In genomic region chr19:40713939-40714338, GRCh38 we compare ENCODE assay signal across 10 cellular contexts. TPM values are rescaled to one million over a fixed set of nuclear protein-coding genes. Genes with fewer than 3 reads are reported as not detected.
DNase-seq lines count a peak whose midpoint lies in the region; ATAC-seq and TF ChIP-seq lines count a peak whose summit lies in the region.
"Had no signal": no experiment of that assay in that cellular context is flagged by ENCODE, and none has a peak within 500 bp of the region (broad histone marks: within the 10 kb centered on the region; RNA-seq: fewer than 3 reads in every experiment).

No MANE protein-coding gene starts in this region.

- H3K9me3 ChIP-seq in mucosa of stomach (ENCODE audit: control insufficient read depth, low read length) (no peaks in the 10 kb centered on the region), transverse colon (no peaks in the 10 kb centered on the region)
- H3K9me3 ChIP-seq: SJCRH30 had no signal

- TF ChIP-seq POLR2A in transverse colon (IDR thresholded peaks at IDR 0.05), result no peak

- no peak for TF ChIP-seq EP300 in transverse colon (IDR thresholded peaks at IDR 0.05; ENCODE audit: low read depth)

- no peak for DNase-seq in activated naive CD4-positive, alpha-beta T cell treated with anti-CD3 and anti-CD28 coated beads for 36 hours
- no peak for DNase-seq in activated naive CD4-positive, alpha-beta T cell treated with Interleukin-2 at 50 U/mL for 16 hours
- no peak for DNase-seq in MCF 10A (ENCODE audit: unreplicated experiment)
- DNase-seq in transverse colon, result no peak
- DNase-seq in NCI-H510A (lab: John Stamatoyannopoulos, UW), result no peak
- no peak for DNase-seq in dermis blood vessel endothelial cell
- DNase-seq: DMS153, SJCRH30 had no signal

- CTCF ChIA-PET in activated naive CD4-positive, alpha-beta T cell treated with anti-CD3 and anti-CD28 coated beads for 36 hours (lab: Charles Lee), result no interaction called here
- CTCF ChIA-PET in MCF 10A (lab: Yijun Ruan, JAX), result no interaction called here

- H3K36me3 Mint-ChIP-seq in activated naive CD4-positive, alpha-beta T cell treated with anti-CD3 and anti-CD28 coated beads for 36 hours (ENCODE audit: low read depth), result peaks cover 23% of the 10 kb centered on the region
- H3K36me3 Mint-ChIP-seq in MCF 10A (ENCODE audit: insufficient read depth, unreplicated experiment), result peaks cover 55% of the 10 kb centered on the region

- H3K36me3 ChIP-seq in mucosa of stomach (ENCODE audit: control insufficient read depth, insufficient read depth, low read length) (no peaks in the 10 kb centered on the region), transverse colon (peaks cover 0 to 23% (median 3%) of the 10 kb centered on the region in 4 donors)
- H3K36me3 ChIP-seq: SJCRH30 had no signal

- peaks cover 33% of the 10 kb centered on the region for H3K4me1 Mint-ChIP-seq in activated naive CD4-positive, alpha-beta T cell treated with anti-CD3 and anti-CD28 coated beads for 36 hours (ENCODE audit: low read depth)
- H3K4me1 Mint-ChIP-seq in MCF 10A (ENCODE audit: insufficient read depth, unreplicated experiment), result peaks cover 31% of the 10 kb centered on the region

- no peaks in the 10 kb centered on the region for H3K27me3 ChIP-seq in mucosa of stomach (ENCODE audit: control insufficient read depth, insufficient read depth, low read length)
- no peaks in the 10 kb centered on the region for H3K27me3 ChIP-seq in transverse colon
- H3K27me3 ChIP-seq: SJCRH30 had no signal

- intact Hi-C loops in activated naive CD4-positive, alpha-beta T cell treated with anti-CD3 and anti-CD28 coated beads for 36 hours (cut with micrococcal nuclease), result loop anchor here (2.0 kb wide), 1 partner anchor 99 kb away; no protein-coding TSS in a partner anchor
- intact Hi-C loops in MCF 10A (cut with micrococcal nuclease), result no loop called here
- intact Hi-C loops in transverse colon (cut with DNase I; ENCODE audit: low total_unique reads), result loop anchor here (10.0 kb wide), 1 partner anchor 91 kb away; no protein-coding TSS in a partner anchor

- no peak for ATAC-seq in GM21737 (IDR thresholded peaks at IDR 0.05; ENCODE audit: unreplicated experiment)

- no peaks in the 10 kb centered on the region for H3K9me3 Mint-ChIP-seq in activated naive CD4-positive, alpha-beta T cell treated with anti-CD3 and anti-CD28 coated beads for 36 hours
- no peaks in the 10 kb centered on the region for H3K9me3 Mint-ChIP-seq in MCF 10A (ENCODE audit: unreplicated experiment)

- peak overlapping the region; percentile 95 for H3K9ac ChIP-seq in mucosa of stomach (ENCODE audit: low read length)

- H3K4me3 Mint-ChIP-seq in activated naive CD4-positive, alpha-beta T cell treated with anti-CD3 and anti-CD28 coated beads for 36 hours, result peak overlapping the region; percentile 11
- H3K4me3 Mint-ChIP-seq in MCF 10A (ENCODE audit: unreplicated experiment), result peak overlapping the region; percentile 92

- H3K4me1 ChIP-seq in mucosa of stomach (ENCODE audit: control insufficient read depth, insufficient read depth, low read length) (peaks cover 25% of the 10 kb centered on the region), transverse colon (peaks cover 6 to 40% (median 26%) of the 10 kb centered on the region in 4 donors)

- POLR2A ChIA-PET in MCF 10A (lab: Yijun Ruan, JAX), result interaction anchor here (0.7 to 1.1 kb wide), 5 partner anchors 12 to 64 kb away, joined by 3 to 4 read pairs (median 3); partner anchors contain the start of genes NUMBL and RAB4B

- peak overlapping the region; percentile 94 to 99 (median 98) for H3K27ac ChIP-seq in transverse colon

- H3K27ac Mint-ChIP-seq in activated naive CD4-positive, alpha-beta T cell treated with anti-CD3 and anti-CD28 coated beads for 36 hours, result no peak overlapping the region
- peak overlapping the region; percentile 95 for H3K27ac Mint-ChIP-seq in MCF 10A (ENCODE audit: low read depth, unreplicated experiment)

- TF ChIP-seq CTCF in MCF 10A (IDR thresholded peaks at IDR 0.05; ENCODE audit: unreplicated experiment) (no peak), transverse colon (IDR thresholded peaks at IDR 0.05) (no peak)

- BruUV-seq in MCF 10A (replicated peaks; lab: Mats Ljungman, UMichigan), result no TSS peak

- H3K27me3 Mint-ChIP-seq in activated naive CD4-positive, alpha-beta T cell treated with anti-CD3 and anti-CD28 coated beads for 36 hours (ENCODE audit: low read depth), result no peaks in the 10 kb centered on the region
- H3K27me3 Mint-ChIP-seq in MCF 10A (ENCODE audit: insufficient read depth, unreplicated experiment), result no peaks in the 10 kb centered on the region

- in situ Hi-C loops in transverse colon (cut with MboI; ENCODE audit: low pct_ligation_motif_present in 1 of 4, low pct_unique_long_range_greater_than_20kb in 1 of 4, low sequenced_read_pairs in 3 of 4), result loop anchor here in 1 of 4 donors (25.0 kb wide), 1 partner anchor 98 kb away; no protein-coding TSS in a partner anchor

- H3K4me3 ChIP-seq in mucosa of stomach (ENCODE audit: low read length) (no peak overlapping the region), transverse colon (peak overlapping the region in 1 of 4 donors; percentile 96)

- 85% methylated on average over 9 of the region's 11 CpGs; no CpG with 5 or more reads in 1 of the 2 donors for WGBS in transverse colon (ENCODE audit: low coverage in 1 of 2), 2 donors

RNA-seq across cellular contexts. Expression of gene COQ8B, which starts 2.7 kb away (rescaled TPM):
- 10 to 100 TPM; 19.8 to 21.3 TPM for total RNA-seq in activated naive CD4-positive, alpha-beta T cell treated with anti-CD3 and anti-CD28 coated beads for 36 hours
- total RNA-seq in MCF 10A (2022) (41.7 and 46.7 TPM in 2 replicates), transverse colon (10 to 100 TPM; 15.3 to 41.2 (median 36.5) TPM), dermis blood vessel endothelial cell (31.8 and 38.8 TPM in 2 replicates)

RNA-seq across cellular contexts. Expression of gene ITPKC, which starts 3.0 kb away (rescaled TPM):
- total RNA-seq in activated naive CD4-positive, alpha-beta T cell treated with anti-CD3 and anti-CD28 coated beads for 36 hours, result 1 to 10 TPM; 4.4 to 4.7 TPM
- total RNA-seq in MCF 10A (2022) (27.1 and 33.2 TPM in 2 replicates), transverse colon (10 to 100 TPM; 14.7 to 56.1 (median 33.8) TPM), dermis blood vessel endothelial cell (30.6 and 33.4 TPM in 2 replicates)

RNA-seq across cellular contexts. Expression of gene NUMBL, which starts 23.5 kb away (rescaled TPM):
- 1 to 10 TPM; 6.2 to 9.2 TPM for total RNA-seq in activated naive CD4-positive, alpha-beta T cell treated with anti-CD3 and anti-CD28 coated beads for 36 hours
- total RNA-seq in MCF 10A (2022) (18.4 and 21.1 TPM in 2 replicates), transverse colon (10 to 100 TPM in 3 of 4 donors, 1 to 10 TPM in 1; 9.0 to 44.9 (median 20.4) TPM), dermis blood vessel endothelial cell (27.2 and 48.0 TPM in 2 replicates)

RNA-seq across cellular contexts. Expression of gene ACTMAP, which starts 36.3 kb away (rescaled TPM):
- 10 to 100 TPM; 23.0 to 25.0 TPM for total RNA-seq in activated naive CD4-positive, alpha-beta T cell treated with anti-CD3 and anti-CD28 coated beads for 36 hours
- total RNA-seq in MCF 10A (2022) (19.3 and 21.2 TPM in 2 replicates), transverse colon (10 to 100 TPM in 2 of 4 donors, 1 to 10 TPM in 2; 8.3 to 29.1 (median 12.1) TPM), dermis blood vessel endothelial cell (1.0 and 2.0 TPM in 2 replicates)

RNA-seq across cellular contexts. Expression of gene SNRPA, which starts 37.1 kb away (rescaled TPM):
- 100 to 1,000 TPM; 264 to 312 TPM for total RNA-seq in activated naive CD4-positive, alpha-beta T cell treated with anti-CD3 and anti-CD28 coated beads for 36 hours
- 108 and 160 TPM in 2 replicates for total RNA-seq in MCF 10A (2022)
- total RNA-seq in transverse colon, result 10 to 100 TPM; 45.1 to 85.3 (median 65.6) TPM
- total RNA-seq in dermis blood vessel endothelial cell, result 22.1 and 45.8 TPM in 2 replicates
